3 cellular contexts compared by ENCODE assay signal in genomic region chr16:87145181-87146176, GRCh38.
TF ChIP-seq lines count a peak whose summit lies in the region.

No MANE protein-coding gene starts in this region.

TF ChIP-seq in SK-N-SH, 30 proteins besides CTCF, POLR2A, EP300 and RAD21 (continued from another document):
- TF ChIP-seq USF1 (IDR thresholded peaks at IDR 0.05; ENCODE audit: borderline replicate concordance, low read depth) (no peak; the same call in 1 of the 2 replicates), JUND (IDR thresholded peaks at IDR 0.05) (peak; percentile 19), GATA2 (CRISPR knock-in tag; IDR thresholded peaks at IDR 0.05) (no peak), NFIC (IDR thresholded peaks at IDR 0.05; ENCODE audit: borderline replicate concordance) (no peak), TEAD4 (IDR thresholded peaks at IDR 0.05; ENCODE audit: borderline replicate concordance, insufficient read depth) (no peak), TAF1 (IDR thresholded peaks at IDR 0.05; ENCODE audit: borderline replicate concordance, low read depth, low read length) (no peak), GABPA (IDR thresholded peaks at IDR 0.05; ENCODE audit: low read depth) (no peak)
TF ChIP-seq in SK-N-SH: peak in this region for 2.

TF ChIP-seq in SK-N-SH treated with all-trans-retinoic acid at 6 μM for 48 hours, 23 proteins besides CTCF, POLR2A, EP300 and RAD21 (continued from another document):
- TF ChIP-seq TSHZ2 (CRISPR knock-in tag; IDR thresholded peaks at IDR 0.05) (no peak), RARB (CRISPR knock-in tag; IDR thresholded peaks at IDR 0.05) (no peak), TCF4 (CRISPR knock-in tag; IDR thresholded peaks at IDR 0.05; ENCODE audit: borderline replicate concordance) (no peak), PATZ1 (CRISPR knock-in tag; IDR thresholded peaks at IDR 0.05; ENCODE audit: borderline replicate concordance) (no peak), SNAI2 (CRISPR knock-in tag; IDR thresholded peaks at IDR 0.05) (no peak), ISL1 (CRISPR knock-in tag; IDR thresholded peaks at IDR 0.05) (no peak), ZC3H10 (CRISPR knock-in tag; IDR thresholded peaks at IDR 0.05) (no peak), ZNF70 (CRISPR knock-in tag; IDR thresholded peaks at IDR 0.05) (no peak), ZNF8 (CRISPR knock-in tag; IDR thresholded peaks at IDR 0.05) (no peak), POU6F1 (CRISPR knock-in tag; IDR thresholded peaks at IDR 0.05; ENCODE audit: borderline replicate concordance, low read depth) (no peak), PPARA (CRISPR knock-in tag; IDR thresholded peaks at IDR 0.05; ENCODE audit: borderline replicate concordance) (no peak), CSDC2 (CRISPR knock-in tag; IDR thresholded peaks at IDR 0.05) (no peak), CREB5 (CRISPR knock-in tag; IDR thresholded peaks at IDR 0.05; ENCODE audit: low read depth) (no peak), ARNTL (CRISPR knock-in tag; IDR thresholded peaks at IDR 0.05; ENCODE audit: borderline replicate concordance, low read depth) (no peak)

TF ChIP-seq in K562, 482 proteins besides CTCF, POLR2A, EP300 and RAD21 (continued from another document and continues in another):
- TF ChIP-seq ZFP36 (IDR thresholded peaks at IDR 0.05; ENCODE audit: low read depth, low read length, partially characterized antibody): no peak
- TF ChIP-seq KLF1 (tag; IDR thresholded peaks at IDR 0.05): no peak
- TF ChIP-seq ZNF766 (CRISPR knock-in tag; conservative IDR thresholded peaks at IDR 0.05): 0 out of 2 replicates have a peak, but pooled peaks have one; percentile 32
- TF ChIP-seq NCOA4 (IDR thresholded peaks at IDR 0.05; ENCODE audit: partially characterized antibody): no peak
- TF ChIP-seq ILK (tag; IDR thresholded peaks at IDR 0.05; ENCODE audit: borderline replicate concordance, low read depth): no peak
- TF ChIP-seq SP2 (IDR thresholded peaks at IDR 0.05; ENCODE audit: extremely low read depth, low read depth, low read length, poor library complexity, severe bottlenecking): no peak
- TF ChIP-seq ZC3H4 (CRISPR knock-in tag; IDR thresholded peaks at IDR 0.05; ENCODE audit: borderline replicate concordance): no peak
- TF ChIP-seq ZNF263 (CRISPR knock-in tag; IDR thresholded peaks at IDR 0.05; ENCODE audit: borderline replicate concordance): no peak
- no peak for TF ChIP-seq ZNF511 (CRISPR knock-in tag; IDR thresholded peaks at IDR 0.05)
- no peak for TF ChIP-seq MAFG (tag; conservative IDR thresholded peaks at IDR 0.05)
- no peak for TF ChIP-seq ZNF57 (CRISPR knock-in tag; IDR thresholded peaks at IDR 0.05)
- no peak for TF ChIP-seq THAP7 (CRISPR knock-in tag; IDR thresholded peaks at IDR 0.05)
- no peak for TF ChIP-seq ZNF398 (CRISPR knock-in tag; IDR thresholded peaks at IDR 0.05)
- no peak for TF ChIP-seq MCM7 (IDR thresholded peaks at IDR 0.05)
- no peak for TF ChIP-seq NR4A1 (CRISPR knock-in tag; IDR thresholded peaks at IDR 0.05)
- no peak for TF ChIP-seq NR4A1 (tag; IDR thresholded peaks at IDR 0.05)
- no peak for TF ChIP-seq ZNF165 (CRISPR knock-in tag; IDR thresholded peaks at IDR 0.05; ENCODE audit: borderline replicate concordance)
- TF ChIP-seq RUNX1 (IDR thresholded peaks at IDR 0.05; ENCODE audit: low read depth): no peak
- no peak for TF ChIP-seq ZBTB11 (CRISPR knock-in tag; IDR thresholded peaks at IDR 0.05)
- no peak for TF ChIP-seq ARID4B (CRISPR knock-in tag; IDR thresholded peaks at IDR 0.05)
- TF ChIP-seq HINFP (tag; conservative IDR thresholded peaks at IDR 0.05; ENCODE audit: low read depth): no peak
- TF ChIP-seq CEBPB (tag; IDR thresholded peaks at IDR 0.05): no peak
- no peak for TF ChIP-seq ZBTB2 (IDR thresholded peaks at IDR 0.05)
- no peak for TF ChIP-seq SREBF1 (IDR thresholded peaks at IDR 0.05; ENCODE audit: borderline replicate concordance, low read depth, low read length)
- TF ChIP-seq GTF2F1 (IDR thresholded peaks at IDR 0.05; ENCODE audit: low read depth, low read length): no peak
- no peak for TF ChIP-seq FOXP1 (CRISPR knock-in tag; IDR thresholded peaks at IDR 0.05)
- TF ChIP-seq ZNF449 (CRISPR knock-in tag; IDR thresholded peaks at IDR 0.05): no peak
- TF ChIP-seq TEAD4 (IDR thresholded peaks at IDR 0.05; ENCODE audit: low read length): no peak
- TF ChIP-seq TEAD4 (CRISPR knock-in tag; IDR thresholded peaks at IDR 0.05; ENCODE audit: borderline replicate concordance): no peak
- no peak for TF ChIP-seq NR2F6 (CRISPR knock-in tag; IDR thresholded peaks at IDR 0.05)
- no peak for TF ChIP-seq ZNF316 (IDR thresholded peaks at IDR 0.05)
- no peak for TF ChIP-seq ZNF24 (IDR thresholded peaks at IDR 0.05)
- no peak for TF ChIP-seq GABPB2 (CRISPR knock-in tag; conservative IDR thresholded peaks at IDR 0.05)
- TF ChIP-seq ZBED1 (IDR thresholded peaks at IDR 0.05): no peak
- TF ChIP-seq RBM39 (optimal IDR thresholded peaks at IDR 0.05; ENCODE audit: low read depth, low read length): no peak
- TF ChIP-seq SFPQ (IDR thresholded peaks at IDR 0.05; ENCODE audit: low read depth, low read length): no peak
- no peak for TF ChIP-seq ZNF444 (CRISPR knock-in tag; IDR thresholded peaks at IDR 0.05)
- TF ChIP-seq EP400 (IDR thresholded peaks at IDR 0.05): peak; percentile 40
- TF ChIP-seq HMG20B (CRISPR knock-in tag; IDR thresholded peaks at IDR 0.05): no peak
- no peak for TF ChIP-seq THRAP3 (IDR thresholded peaks at IDR 0.05; ENCODE audit: borderline replicate concordance)
